Comparison of ENCODE assay signal across 8 cellular contexts in genomic region chr9:85742630-85742928, GRCh38. TPM values are rescaled to one million over a fixed set of nuclear protein-coding genes. Genes with fewer than 3 reads are reported as not detected.
DNase-seq lines count a peak whose midpoint lies in the region; ATAC-seq and TF ChIP-seq lines count a peak whose summit lies in the region.

No MANE protein-coding gene starts in this region.

- no peaks in the 10 kb centered on the region for H4K20me1 ChIP-seq in hepatocyte (ENCODE audit: insufficient read depth, poor library complexity, severe bottlenecking)

- DNase-seq in stimulated activated naive CD8-positive, alpha-beta T cell treated with anti-CD3 and anti-CD28 coated beads, Interleukin-15, Interleukin-2, amounts not matched to agents 100 U/mL and 50 U/mL, for 24 hours: no peak
- no peak for DNase-seq in activated B cell treated with CpG ODN at 0.5 μM for 24 hours
- DNase-seq in hepatocyte (ENCODE audit: low spot score): no peak
- no peak for DNase-seq in stimulated activated effector memory CD8-positive, alpha-beta T cell treated with anti-CD3 and anti-CD28 coated beads, Interleukin-12 subunit alpha, Interleukin-12 subunit beta, amount 100 ng/mL, for 72 hours (ENCODE audit: low spot score in 2 of 2)
- no peak for DNase-seq in activated CD8-positive, alpha-beta memory T cell treated with anti-CD3 and anti-CD28 coated beads for 24 hours
- DNase-seq in posterior cingulate gyrus: no peak

- H3K36me3 Mint-ChIP-seq in stimulated activated naive CD8-positive, alpha-beta T cell treated with anti-CD3 and anti-CD28 coated beads, Interleukin-15, Interleukin-2, amounts not matched to agents 100 ng/mL and 50 ng/mL, for 24 hours (ENCODE audit: low read depth): no peaks in the 10 kb centered on the region
- H3K36me3 Mint-ChIP-seq in activated B cell treated with CpG ODN at 0.5 μM for 24 hours (ENCODE audit: low read depth): peaks cover 5% of the 10 kb centered on the region
- peaks cover 7% of the 10 kb centered on the region for H3K36me3 Mint-ChIP-seq in stimulated activated effector memory CD8-positive, alpha-beta T cell treated with anti-CD3 and anti-CD28 coated beads, Interleukin-12 subunit alpha, Interleukin-12 subunit beta, amount 100 ng/mL, for 72 hours

- H3K4me1 Mint-ChIP-seq in stimulated activated naive CD8-positive, alpha-beta T cell treated with anti-CD3 and anti-CD28 coated beads, Interleukin-15, Interleukin-2, amounts not matched to agents 100 ng/mL and 50 ng/mL, for 24 hours (ENCODE audit: low read depth): peaks cover 40% of the 10 kb centered on the region
- H3K4me1 Mint-ChIP-seq in activated B cell treated with CpG ODN at 0.5 μM for 24 hours: peaks cover 22% of the 10 kb centered on the region
- H3K4me1 Mint-ChIP-seq in stimulated activated effector memory CD8-positive, alpha-beta T cell treated with anti-CD3 and anti-CD28 coated beads, Interleukin-12 subunit alpha, Interleukin-12 subunit beta, amount 100 ng/mL, for 72 hours: peaks cover 9% of the 10 kb centered on the region

- peaks cover 4% of the 10 kb centered on the region for H3K27me3 Mint-ChIP-seq in stimulated activated naive CD8-positive, alpha-beta T cell treated with anti-CD3 and anti-CD28 coated beads, Interleukin-15, Interleukin-2, amounts not matched to agents 100 ng/mL and 50 ng/mL, for 24 hours
- H3K27me3 Mint-ChIP-seq in activated B cell treated with CpG ODN at 0.5 μM for 24 hours: peaks cover 8% of the 10 kb centered on the region

- peak overlapping the region; percentile 87 for H3K4me2 ChIP-seq in hepatocyte

- peaks cover 5% of the 10 kb centered on the region for H3K4me1 ChIP-seq in hepatocyte (ENCODE audit: insufficient read depth)

- TF ChIP-seq CTCF in activated B cell treated with CpG ODN at 0.5 μM for 24 hours (IDR thresholded peaks at IDR 0.05) (no peak), hepatocyte (IDR thresholded peaks at IDR 0.05; ENCODE audit: poor library complexity) (no peak)

- peak overlapping the region; percentile 81 for H3K4me3 ChIP-seq in hepatocyte

- no peaks in the 10 kb centered on the region for H3K9me3 ChIP-seq in hepatocyte (ENCODE audit: low read depth)

- H3K36me3 ChIP-seq in hepatocyte (replicated peaks; ENCODE audit: insufficient read depth, low read depth): no peaks in the 10 kb centered on the region

- CTCF ChIA-PET in activated B cell treated with CpG ODN at 0.5 μM for 24 hours (lab: Charles Lee): no interaction called here

- H3K9me3 Mint-ChIP-seq in stimulated activated naive CD8-positive, alpha-beta T cell treated with anti-CD3 and anti-CD28 coated beads, Interleukin-15, Interleukin-2, amounts not matched to agents 100 ng/mL and 50 ng/mL, for 24 hours: no peaks in the 10 kb centered on the region
- H3K9me3 Mint-ChIP-seq in activated B cell treated with CpG ODN at 0.5 μM for 24 hours: no peaks in the 10 kb centered on the region
- H3K9me3 Mint-ChIP-seq in stimulated activated effector memory CD8-positive, alpha-beta T cell treated with anti-CD3 and anti-CD28 coated beads, Interleukin-12 subunit alpha, Interleukin-12 subunit beta, amount 100 ng/mL, for 72 hours: no peaks in the 10 kb centered on the region

- no peaks in the 10 kb centered on the region for H3K9me2 ChIP-seq in hepatocyte (replicated peaks; ENCODE audit: insufficient read depth)

- H3K27me3 ChIP-seq in hepatocyte: no peaks in the 10 kb centered on the region

- no peak for ATAC-seq in stimulated activated naive CD8-positive, alpha-beta T cell treated with anti-CD3 and anti-CD28 coated beads, Interleukin-15, Interleukin-2, amounts not matched to agents 100 U/mL and 50 U/mL, for 24 hours
- no peak for ATAC-seq in activated B cell treated with CpG ODN at 0.5 μM for 24 hours (ENCODE audit: low read depth)
- peak; percentile 73 for ATAC-seq in stimulated activated effector memory CD8-positive, alpha-beta T cell treated with anti-CD3 and anti-CD28 coated beads, Interleukin-12 subunit alpha, Interleukin-12 subunit beta, amount 100 ng/mL, for 72 hours
- ATAC-seq in HG03442 (IDR thresholded peaks at IDR 0.05; ENCODE audit: unreplicated experiment): no peak

- intact Hi-C loops in activated B cell treated with CpG ODN at 0.5 μM for 24 hours (cut with micrococcal nuclease): loop anchor here (1.0 to 2.0 kb wide), 7 partner anchors 14 to 1821 kb away; partner anchors contain the start of genes ISCA1, KIF27 and TUT7
- intact Hi-C loops in posterior cingulate gyrus (cut with DNase I): loop anchor here (1.0 to 10.0 kb wide), 2 partner anchors 40 to 62 kb away; no protein-coding TSS in a partner anchor

- peak overlapping the region; percentile 90 for H3K27ac Mint-ChIP-seq in stimulated activated naive CD8-positive, alpha-beta T cell treated with anti-CD3 and anti-CD28 coated beads, Interleukin-15, Interleukin-2, amounts not matched to agents 100 ng/mL and 50 ng/mL, for 24 hours
- peak overlapping the region; percentile 90 for H3K27ac Mint-ChIP-seq in activated B cell treated with CpG ODN at 0.5 μM for 24 hours
- peak overlapping the region; percentile 96 for H3K27ac Mint-ChIP-seq in stimulated activated effector memory CD8-positive, alpha-beta T cell treated with anti-CD3 and anti-CD28 coated beads, Interleukin-12 subunit alpha, Interleukin-12 subunit beta, amount 100 ng/mL, for 72 hours

- H3K79me2 ChIP-seq in hepatocyte: peaks cover 31% of the 10 kb centered on the region

- peak overlapping the region; percentile 88 for H3K4me3 Mint-ChIP-seq in stimulated activated naive CD8-positive, alpha-beta T cell treated with anti-CD3 and anti-CD28 coated beads, Interleukin-15, Interleukin-2, amounts not matched to agents 100 ng/mL and 50 ng/mL, for 24 hours
- H3K4me3 Mint-ChIP-seq in activated B cell treated with CpG ODN at 0.5 μM for 24 hours: peak overlapping the region; percentile 93
- peak overlapping the region; percentile 78 for H3K4me3 Mint-ChIP-seq in stimulated activated effector memory CD8-positive, alpha-beta T cell treated with anti-CD3 and anti-CD28 coated beads, Interleukin-12 subunit alpha, Interleukin-12 subunit beta, amount 100 ng/mL, for 72 hours

- POLR2A ChIA-PET in activated B cell treated with CpG ODN at 0.5 μM for 24 hours (lab: Charles Lee): interaction anchor here (0.6 to 0.7 kb wide), 4 partner anchors 40 to 1821 kb away, joined by 3 to 5 read pairs (median 4); partner anchors contain the start of gene KIF27

- WGBS in hepatocyte (ENCODE audit: low lambda C conversion rate, missing lambda C conversion rate): 11% methylated on average over 3 of the region's 3 CpGs

- peak overlapping the region; percentile 94 for H2AFZ ChIP-seq in hepatocyte

- peak overlapping the region; percentile 94 for H3K27ac ChIP-seq in hepatocyte

RNA-seq across cellular contexts. Expression of gene AGTPBP1, which starts 0.8 kb away (rescaled TPM):
- total RNA-seq in activated B cell treated with CpG ODN at 0.5 μM for 24 hours (25.9 and 26.7 TPM in 2 replicates), hepatocyte (16.8 and 18.3 TPM in 2 replicates)
- polyA plus RNA-seq in hepatocyte: 7.6 and 9.0 TPM in 2 replicates
